Comparison of ENCODE assay signal across 21 cellular contexts in genomic region chr22:30483169-30483568, GRCh38. TPM values are rescaled to one million over a fixed set of nuclear protein-coding genes. Genes with fewer than 3 reads are reported as not detected.
"Had no signal": no experiment of that assay in that cellular context is flagged by ENCODE, and none has a peak within 500 bp of the region (broad histone marks: within the 10 kb centered on the region; RNA-seq: fewer than 3 reads in every experiment).

No MANE protein-coding gene starts in this region.

- H3K27me3 ChIP-seq: breast epithelium, dorsolateral prefrontal cortex, right atrium auricular region, tibial nerve, uterus had no signal

- H3K9me3 ChIP-seq: breast epithelium, left ventricle myocardium inferior, right atrium auricular region, tibial nerve, uterus had no signal

- DNase-seq: activated CD4-positive, alpha-beta T cell treated with anti-CD3 and anti-CD28 coated beads for 4 hours; activated CD8-positive, alpha-beta memory T cell treated with anti-CD3 and anti-CD28 coated beads, Interleukin-2, amount 50 U/mL, for 48 hours; activated naive CD4-positive, alpha-beta T cell; activated naive CD8-positive, alpha-beta T cell treated with anti-CD3 and anti-CD28 coated beads, Interleukin-2, amount 10 ng/mL, durations not matched to agents 7 days and 5 days; aorta; dorsolateral prefrontal cortex; endodermal cell; left ventricle myocardium inferior; stimulated activated CD4-positive, alpha-beta T cell treated with anti-CD3 and anti-CD28 coated beads, Interleukin-4, amount 100 ng/mL, for 1 hour; stimulated activated naive B cell treated with anti-CD40 and anti-IgM and Interleukin-4, amounts not matched to agents 10 μg/mL and 1 μg/mL and 100 μg/mL, for 72 hours; uterus had no signal

- H3K27ac ChIP-seq: breast epithelium, dorsolateral prefrontal cortex, left ventricle myocardium inferior, right atrium auricular region, tibial nerve, uterus had no signal

- H3K36me3 ChIP-seq: breast epithelium, left ventricle myocardium inferior, right atrium auricular region, tibial nerve, uterus had no signal

- H3K4me3 Mint-ChIP-seq: activated naive CD8-positive, alpha-beta T cell treated with anti-CD3 and anti-CD28 coated beads, Interleukin-2, amount 10 ng/mL, durations not matched to agents 7 days and 5 days; activated T-helper 1 cell treated with anti-CD3 and anti-CD28 coated beads, Interleukin-12 subunit alpha, Interleukin-12 subunit beta, Interleukin-2, Interleukin-4 antibody, amounts not matched to agents 30 ng/mL and 10 ng/mL and 1 ng/mL, durations not matched to agents 14 hours and 24 hours and 36 hours; endodermal cell; natural killer cell treated with Interleukin-12 subunit alpha and Interleukin-12 subunit beta and Interleukin-15 and Interleukin-18, amount 100 ng/mL, for 72 hours; stimulated activated naive B cell treated with anti-CD40 and anti-IgM and Interleukin-4, amounts not matched to agents 10 μg/mL and 1 μg/mL and 100 μg/mL, for 72 hours; T-helper 1 cell treated with Interleukin-12 subunit alpha and Interleukin-12 subunit beta and Interleukin-4 antibody, amounts not matched to agents 30 μg/mL and 1 μg/mL, for 36 hours had no signal

- H3K27ac Mint-ChIP-seq: activated naive CD8-positive, alpha-beta T cell treated with anti-CD3 and anti-CD28 coated beads, Interleukin-2, amount 10 ng/mL, durations not matched to agents 7 days and 5 days; activated T-helper 1 cell treated with anti-CD3 and anti-CD28 coated beads, Interleukin-12 subunit alpha, Interleukin-12 subunit beta, Interleukin-2, Interleukin-4 antibody, amounts not matched to agents 30 ng/mL and 10 ng/mL and 1 ng/mL, durations not matched to agents 14 hours and 24 hours and 36 hours; endodermal cell; natural killer cell treated with Interleukin-12 subunit alpha and Interleukin-12 subunit beta and Interleukin-15 and Interleukin-18, amount 100 ng/mL, for 72 hours; stimulated activated naive B cell treated with anti-CD40 and anti-IgM and Interleukin-4, amounts not matched to agents 10 μg/mL and 1 μg/mL and 100 μg/mL, for 72 hours; T-helper 1 cell treated with Interleukin-12 subunit alpha and Interleukin-12 subunit beta and Interleukin-4 antibody, amounts not matched to agents 30 μg/mL and 1 μg/mL, for 36 hours had no signal

- FAIRE-seq: keratinocyte had no signal

- H3K9me3 Mint-ChIP-seq: activated naive CD8-positive, alpha-beta T cell treated with anti-CD3 and anti-CD28 coated beads, Interleukin-2, amount 10 ng/mL, durations not matched to agents 7 days and 5 days; activated T-helper 1 cell treated with anti-CD3 and anti-CD28 coated beads, Interleukin-12 subunit alpha, Interleukin-12 subunit beta, Interleukin-2, Interleukin-4 antibody, amounts not matched to agents 30 ng/mL and 10 ng/mL and 1 ng/mL, durations not matched to agents 14 hours and 24 hours and 36 hours; endodermal cell; natural killer cell treated with Interleukin-12 subunit alpha and Interleukin-12 subunit beta and Interleukin-15 and Interleukin-18, amount 100 ng/mL, for 72 hours; stimulated activated naive B cell treated with anti-CD40 and anti-IgM and Interleukin-4, amounts not matched to agents 10 μg/mL and 1 μg/mL and 100 μg/mL, for 72 hours; T-helper 1 cell treated with Interleukin-12 subunit alpha and Interleukin-12 subunit beta and Interleukin-4 antibody, amounts not matched to agents 30 μg/mL and 1 μg/mL, for 36 hours had no signal

- H3K36me3 Mint-ChIP-seq: activated naive CD8-positive, alpha-beta T cell treated with anti-CD3 and anti-CD28 coated beads, Interleukin-2, amount 10 ng/mL, durations not matched to agents 7 days and 5 days; natural killer cell treated with Interleukin-12 subunit alpha and Interleukin-12 subunit beta and Interleukin-15 and Interleukin-18, amount 100 ng/mL, for 72 hours; stimulated activated naive B cell treated with anti-CD40 and anti-IgM and Interleukin-4, amounts not matched to agents 10 μg/mL and 1 μg/mL and 100 μg/mL, for 72 hours had no signal

- H3K4me1 Mint-ChIP-seq: activated naive CD8-positive, alpha-beta T cell treated with anti-CD3 and anti-CD28 coated beads, Interleukin-2, amount 10 ng/mL, durations not matched to agents 7 days and 5 days had no signal

- ATAC-seq: natural killer cell treated with Interleukin-12 subunit alpha and Interleukin-12 subunit beta and Interleukin-15 and Interleukin-18, amount 100 ng/mL, for 72 hours; stimulated activated naive B cell treated with anti-CD40 and anti-IgM and Interleukin-4, amounts not matched to agents 10 μg/mL and 1 μg/mL and 100 μg/mL, for 72 hours had no signal

- H3K4me1 ChIP-seq: breast epithelium, left ventricle myocardium inferior, right atrium auricular region, tibial nerve, uterus had no signal

- H3K4me3 ChIP-seq: breast epithelium, dorsolateral prefrontal cortex, left ventricle myocardium inferior, right atrium auricular region, tibial nerve, uterus had no signal

RNA-seq across cellular contexts. Expression of gene SEC14L3, which starts 11.4 kb away (rescaled TPM):
- total RNA-seq: activated naive CD8-positive, alpha-beta T cell treated with anti-CD3 and anti-CD28 coated beads, Interleukin-2, amount 10 ng/mL, durations not matched to agents 7 days and 5 days; activated T-helper 1 cell treated with anti-CD3 and anti-CD28 coated beads, Interleukin-12 subunit alpha, Interleukin-12 subunit beta, Interleukin-2, Interleukin-4 antibody, amounts not matched to agents 30 ng/mL and 10 ng/mL and 1 ng/mL, durations not matched to agents 14 hours and 24 hours and 36 hours; aorta; breast epithelium; chondrocyte; endodermal cell; left ventricle myocardium inferior; mesenteric fat pad; natural killer cell treated with Interleukin-12 subunit alpha and Interleukin-12 subunit beta and Interleukin-15 and Interleukin-18, amount 100 ng/mL, for 72 hours; right atrium auricular region; skeletal muscle tissue; tibial nerve; uterus had no signal

RNA-seq across cellular contexts. Expression of gene SEC14L4, which starts 22.3 kb away (rescaled TPM):
- total RNA-seq: activated naive CD8-positive, alpha-beta T cell treated with anti-CD3 and anti-CD28 coated beads, Interleukin-2, amount 10 ng/mL, durations not matched to agents 7 days and 5 days; activated T-helper 1 cell treated with anti-CD3 and anti-CD28 coated beads, Interleukin-12 subunit alpha, Interleukin-12 subunit beta, Interleukin-2, Interleukin-4 antibody, amounts not matched to agents 30 ng/mL and 10 ng/mL and 1 ng/mL, durations not matched to agents 14 hours and 24 hours and 36 hours; aorta; chondrocyte; mesenteric fat pad; natural killer cell treated with Interleukin-12 subunit alpha and Interleukin-12 subunit beta and Interleukin-15 and Interleukin-18, amount 100 ng/mL, for 72 hours; right atrium auricular region had no signal
